Comparison of ENCODE assay signal across 1 cellular context in genomic region chr17:29620271-29620670, GRCh38.
TF ChIP-seq lines count a peak whose summit lies in the region.

No MANE protein-coding gene starts in this region.

TF ChIP-seq in K562, 482 proteins besides CTCF, POLR2A, EP300 and RAD21 (continues in another document):
- TF ChIP-seq PHTF2 (CRISPR knock-in tag; IDR thresholded peaks at IDR 0.05) (no peak), E2F8 (IDR thresholded peaks at IDR 0.05; ENCODE audit: low read depth, partially characterized antibody) (no peak), NR2C2 (CRISPR knock-in tag; IDR thresholded peaks at IDR 0.05) (no peak), NR2C2 (tag; IDR thresholded peaks at IDR 0.05) (peak; percentile 33; the same call in 1 of the 2 replicates), ZNF175 (CRISPR knock-in tag; IDR thresholded peaks at IDR 0.05; ENCODE audit: low read depth) (no peak), ZNF324 (CRISPR knock-in tag; IDR thresholded peaks at IDR 0.05) (no peak), SMARCB1 (IDR thresholded peaks at IDR 0.05; ENCODE audit: insufficient read length, low read depth) (no peak), ZNF785 (CRISPR knock-in tag; IDR thresholded peaks at IDR 0.05) (no peak), GATAD2B (IDR thresholded peaks at IDR 0.05; ENCODE audit: borderline replicate concordance) (no peak), ZNF79 (CRISPR knock-in tag; IDR thresholded peaks at IDR 0.05; ENCODE audit: low read depth) (no peak), ATF1 (CRISPR knock-in tag; IDR thresholded peaks at IDR 0.05) (no peak), ATF1 (tag; IDR thresholded peaks at IDR 0.05) (no peak), DEAF1 (CRISPR knock-in tag; IDR thresholded peaks at IDR 0.05) (no peak), KLF16 (IDR thresholded peaks at IDR 0.05) (no peak), ZNF232 (CRISPR knock-in tag; IDR thresholded peaks at IDR 0.05) (no peak), ZBTB17 (CRISPR knock-in tag; IDR thresholded peaks at IDR 0.05) (no peak), CREB1 (IDR thresholded peaks at IDR 0.05) (no peak), CREB1 (CRISPR knock-in tag; IDR thresholded peaks at IDR 0.05) (no peak), POLR2G (IDR thresholded peaks at IDR 0.05; ENCODE audit: low read depth, low read length) (no peak), TFE3 (CRISPR knock-in tag; IDR thresholded peaks at IDR 0.05) (no peak), SAFB (IDR thresholded peaks at IDR 0.05; ENCODE audit: borderline replicate concordance, low read depth, low read length) (no peak), JUN (IDR thresholded peaks at IDR 0.05; ENCODE audit: borderline replicate concordance, low read depth, low read length) (peak; percentile 77), JUN (CRISPR knock-in tag; IDR thresholded peaks at IDR 0.05; ENCODE audit: borderline replicate concordance) (no peak), E2F5 (CRISPR knock-in tag; IDR thresholded peaks at IDR 0.05) (no peak), CEBPZ (IDR thresholded peaks at IDR 0.05; ENCODE audit: borderline replicate concordance, low read depth, low read length) (no peak), SLC30A9 (CRISPR knock-in tag; IDR thresholded peaks at IDR 0.05) (no peak), DPF2 (IDR thresholded peaks at IDR 0.05) (peak; percentile 36; the same call in 1 of the 2 replicates), YY1 (IDR thresholded peaks at IDR 0.05; ENCODE audit: borderline replicate concordance in 1 of 3, control insufficient read depth in 1 of 3, extremely low read depth in 1 of 3, insufficient read depth in 3 of 3, insufficient read length in 1 of 3, insufficient replicate concordance in 2 of 3, low read depth in 1 of 3, low read length in 2 of 3) (peak in 1 of 3 experiments; percentile 67), ILF3 (IDR thresholded peaks at IDR 0.05; ENCODE audit: borderline replicate concordance) (no peak), TBP (optimal IDR thresholded peaks at IDR 0.05; ENCODE audit: low read depth, low read length) (no peak), RCOR1 (IDR thresholded peaks at IDR 0.05; ENCODE audit: borderline replicate concordance in 1 of 2, low read depth in 2 of 2, low read length in 2 of 2) (peak in 1 of 2 experiments; percentile 67; a peak in 1 of 4 replicates), GTF2E2 (tag; IDR thresholded peaks at IDR 0.05) (no peak), ZFP30 (CRISPR knock-in tag; IDR thresholded peaks at IDR 0.05; ENCODE audit: borderline replicate concordance) (no peak), ZNF436 (CRISPR knock-in tag; IDR thresholded peaks at IDR 0.05) (no peak), AFF1 (IDR thresholded peaks at IDR 0.05; ENCODE audit: low read depth in 1 of 2, partially characterized antibody in 2 of 2) (no peak), MITF (IDR thresholded peaks at IDR 0.05) (no peak), ATF7 (IDR thresholded peaks at IDR 0.05) (peak; percentile 51; the same call in 1 of the 2 replicates), NFATC3 (IDR thresholded peaks at IDR 0.05) (no peak), ZNF184 (CRISPR knock-in tag; IDR thresholded peaks at IDR 0.05) (no peak), ZFP1 (CRISPR knock-in tag; IDR thresholded peaks at IDR 0.05) (no peak), TCFL5 (CRISPR knock-in tag; conservative IDR thresholded peaks at IDR 0.05) (no peak), NRF1 (conservative IDR thresholded peaks at IDR 0.05 in 1 of 2, IDR thresholded peaks at IDR 0.05 in 1 of 2) (0 out of 4 replicates have a peak, but pooled peaks of 1 of the 2 experiments have one; percentile 11), DNMT1 (IDR thresholded peaks at IDR 0.05) (no peak), DLX4 (CRISPR knock-in tag; IDR thresholded peaks at IDR 0.05) (no peak), MTA2 (IDR thresholded peaks at IDR 0.05; ENCODE audit: low read depth) (no peak), SMARCA4 (IDR thresholded peaks at IDR 0.05) (peak; percentile 43; the same call in 1 of the 2 replicates), ZBTB43 (CRISPR knock-in tag; IDR thresholded peaks at IDR 0.05) (no peak), ZC3H11A (IDR thresholded peaks at IDR 0.05; ENCODE audit: low read depth, low read length) (no peak), LEF1 (IDR thresholded peaks at IDR 0.05) (no peak), ZNF124 (CRISPR knock-in tag; IDR thresholded peaks at IDR 0.05) (no peak), ZNF165 (CRISPR knock-in tag; IDR thresholded peaks at IDR 0.05; ENCODE audit: borderline replicate concordance) (no peak), SOX6 (IDR thresholded peaks at IDR 0.05) (peak; percentile 52; the same call in 1 of the 2 replicates), JUND (IDR thresholded peaks at IDR 0.05; ENCODE audit: borderline replicate concordance, low read depth, low read length) (peak; percentile 88), JUND (tag; IDR thresholded peaks at IDR 0.05; ENCODE audit: borderline replicate concordance, low read depth, low read length) (peak; percentile 86; the same call in 2 of the 3 replicates), SMARCE1 (IDR thresholded peaks at IDR 0.05) (0 out of 2 replicates have a peak, but pooled peaks have one; percentile 37)
